ENCODE assay signal across 2 cellular contexts in genomic region chr11:120626791-120627190, GRCh38.
"Had no signal": no experiment of that assay in that cellular context is flagged by ENCODE, and none has a peak within 500 bp of the region (broad histone marks: within the 10 kb centered on the region; RNA-seq: fewer than 3 reads in every experiment).

No MANE protein-coding gene starts in this region.

- DNase-seq: GDM1 had no signal

- H3K4me3 ChIP-seq: GM12878 had no signal

- ATAC-seq: GM12878 had no signal
